ENCODE assay signal across 37 cellular contexts in the genomic region with DNA sequence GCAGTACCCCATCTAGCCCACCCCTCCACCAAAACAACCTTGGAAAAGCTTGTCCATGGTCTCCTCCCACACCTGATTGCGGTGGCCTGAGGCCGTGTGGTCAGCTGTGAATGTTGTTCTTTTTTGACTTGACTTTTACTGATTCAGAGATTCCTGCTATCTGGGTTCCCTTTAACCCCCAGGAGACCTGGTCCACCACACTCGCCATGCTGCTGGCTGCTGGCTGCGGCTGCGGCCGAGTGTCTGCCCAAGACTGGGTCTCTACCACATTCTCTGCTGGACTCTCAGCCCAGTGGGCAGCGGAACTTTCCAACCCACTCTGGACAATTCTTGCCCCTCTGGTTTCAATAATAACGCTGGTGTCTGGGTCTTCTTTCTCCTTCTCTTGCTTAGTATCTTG. TPM values are rescaled to one million over a fixed set of nuclear protein-coding genes. Genes with fewer than 3 reads are reported as not detected.
"Had no signal": no experiment of that assay in that cellular context is flagged by ENCODE, and none has a peak within 500 bp of the region (broad histone marks: within the 10 kb centered on the region; RNA-seq: fewer than 3 reads in every experiment).

No MANE protein-coding gene starts in this region.

- DNase-seq: activated CD4-positive, alpha-beta T cell treated with anti-CD3 and anti-CD28 coated beads, Interleukin-2, amount 10 ng/mL, durations not matched to agents 24 days and 14 days; activated CD4-positive, alpha-beta T cell treated with anti-CD3 and anti-CD28 coated beads, Interleukin-2, amount 50 U/mL, for 4 hours; activated CD8-positive, alpha-beta T cell treated with anti-CD3 and anti-CD28 coated beads for 36 hours; activated effector memory CD4-positive, alpha-beta T cell treated with anti-CD3 and anti-CD28 coated beads, Interleukin-2, amount 50 U/mL, for 16 hours; activated naive CD4-positive, alpha-beta T cell; activated naive CD4-positive, alpha-beta T cell treated with anti-CD3 and anti-CD28 coated beads, Interleukin-2, amount 50 U/mL, for 16 hours; activated naive CD8-positive, alpha-beta T cell treated with anti-CD3 and anti-CD28 coated beads for 36 hours; activated T-cell treated with anti-CD3 and anti-CD28 coated beads, Interleukin-2, amount 50 U/mL, for 1 hour; activated T-cell treated with anti-CD3 and anti-CD28 coated beads, Interleukin-2, amount 50 U/mL, for 72 hours; amniotic stem cell; aorta; MM.1S; MV-4-11; NCI-H1092 treated with DMSO at 0.1 percent for 48 hours; NCI-H1417; NCI-H146; NCI-H187; NCI-H2029 treated with DMSO at 0.1 percent for 48 hours; NCI-H2107; NCI-H2171; NCI-H510A; NCI-H526; NCI-H748 treated with DMSO at 0.1 percent for 48 hours; NK-92 treated with Interleukin-12 subunit alpha and Interleukin-12 subunit beta, amount 100 ng/mL, for 24 hours; PC-3; SHP77; SJCRH30 had no signal

- H3K4me3 ChIP-seq: cardiac muscle cell, SJCRH30, SK-N-MC had no signal

- H3K9me3 Mint-ChIP-seq: activated CD4-positive, alpha-beta T cell treated with anti-CD3 and anti-CD28 coated beads, Interleukin-2, amount 10 ng/mL, durations not matched to agents 24 days and 14 days; activated CD8-positive, alpha-beta T cell treated with anti-CD3 and anti-CD28 coated beads for 36 hours; activated naive CD8-positive, alpha-beta T cell treated with anti-CD3 and anti-CD28 coated beads for 36 hours; activated T-cell treated with anti-CD3 and anti-CD28 coated beads, Interleukin-2, amount 50 U/mL, for 72 hours; activated T-helper 17 cell treated with anti-CD3 and anti-CD28 coated beads, Interleukin-2, amount 50 U/mL, for 72 hours; T-helper 1 cell treated with Interleukin-12 subunit alpha and Interleukin-12 subunit beta and Interleukin-4 antibody, amounts not matched to agents 30 μg/mL and 1 μg/mL, for 36 hours; T-helper 2 cell treated with Interferon-gamma antibody and Interleukin-4, amounts not matched to agents 5 μg/mL and 100 μg/mL, for 36 hours had no signal

- H3K4me3 Mint-ChIP-seq: activated CD4-positive, alpha-beta T cell treated with anti-CD3 and anti-CD28 coated beads, Interleukin-2, amount 10 ng/mL, durations not matched to agents 24 days and 14 days; activated CD8-positive, alpha-beta T cell treated with anti-CD3 and anti-CD28 coated beads for 36 hours; activated naive CD8-positive, alpha-beta T cell treated with anti-CD3 and anti-CD28 coated beads for 36 hours; activated T-cell treated with anti-CD3 and anti-CD28 coated beads, Interleukin-2, amount 50 U/mL, for 72 hours; activated T-helper 17 cell treated with anti-CD3 and anti-CD28 coated beads, Interleukin-2, amount 50 U/mL, for 72 hours; T-helper 1 cell treated with Interleukin-12 subunit alpha and Interleukin-12 subunit beta and Interleukin-4 antibody, amounts not matched to agents 30 μg/mL and 1 μg/mL, for 36 hours; T-helper 2 cell treated with Interferon-gamma antibody and Interleukin-4, amounts not matched to agents 5 μg/mL and 100 μg/mL, for 36 hours had no signal

- H3K27me3 ChIP-seq: cardiac muscle cell had no signal

- H3K36me3 Mint-ChIP-seq: activated naive CD8-positive, alpha-beta T cell treated with anti-CD3 and anti-CD28 coated beads for 36 hours had no signal

- H3K4me2 ChIP-seq: KMS-11 had no signal

- FAIRE-seq: RCC 7860, TTC549 had no signal

- H3K4me1 Mint-ChIP-seq: activated CD4-positive, alpha-beta T cell treated with anti-CD3 and anti-CD28 coated beads, Interleukin-2, amount 10 ng/mL, durations not matched to agents 24 days and 14 days; activated naive CD8-positive, alpha-beta T cell treated with anti-CD3 and anti-CD28 coated beads for 36 hours; activated T-helper 17 cell treated with anti-CD3 and anti-CD28 coated beads, Interleukin-2, amount 50 U/mL, for 72 hours had no signal

- H3K9ac ChIP-seq: KMS-11 had no signal

- H3K27ac ChIP-seq: cardiac muscle cell, KMS-11, RWPE1, SJCRH30, SK-N-MC had no signal

- H3K36me3 ChIP-seq: cardiac muscle cell, SJCRH30 had no signal

- H3K4me1 ChIP-seq: SJCRH30 had no signal

- H3K27ac Mint-ChIP-seq: activated CD4-positive, alpha-beta T cell treated with anti-CD3 and anti-CD28 coated beads, Interleukin-2, amount 10 ng/mL, durations not matched to agents 24 days and 14 days; activated CD8-positive, alpha-beta T cell treated with anti-CD3 and anti-CD28 coated beads for 36 hours; activated naive CD8-positive, alpha-beta T cell treated with anti-CD3 and anti-CD28 coated beads for 36 hours; activated T-cell treated with anti-CD3 and anti-CD28 coated beads, Interleukin-2, amount 50 U/mL, for 72 hours; activated T-helper 17 cell treated with anti-CD3 and anti-CD28 coated beads, Interleukin-2, amount 50 U/mL, for 72 hours; T-helper 1 cell treated with Interleukin-12 subunit alpha and Interleukin-12 subunit beta and Interleukin-4 antibody, amounts not matched to agents 30 μg/mL and 1 μg/mL, for 36 hours; T-helper 2 cell treated with Interferon-gamma antibody and Interleukin-4, amounts not matched to agents 5 μg/mL and 100 μg/mL, for 36 hours had no signal

- H3K9me3 ChIP-seq: SJCRH30 had no signal

RNA-seq across cellular contexts. Expression of a gene that starts 28.4 kb away (rescaled TPM):
- total RNA-seq: activated CD4-positive, alpha-beta T cell treated with anti-CD3 and anti-CD28 coated beads, Interleukin-2, amount 10 ng/mL, durations not matched to agents 24 days and 14 days; activated CD8-positive, alpha-beta memory T cell treated with anti-CD3 and anti-CD28 coated beads for 36 hours; activated CD8-positive, alpha-beta T cell treated with anti-CD3 and anti-CD28 coated beads for 36 hours; activated naive CD8-positive, alpha-beta T cell treated with anti-CD3 and anti-CD28 coated beads for 36 hours; activated T-cell treated with anti-CD3 and anti-CD28 coated beads, Interleukin-2, amount 50 U/mL, for 72 hours; activated T-helper 17 cell treated with anti-CD3 and anti-CD28 coated beads, Interleukin-2, amount 50 U/mL, for 72 hours; cardiac muscle cell; SJCRH30 had no signal
